In the genomic region with DNA sequence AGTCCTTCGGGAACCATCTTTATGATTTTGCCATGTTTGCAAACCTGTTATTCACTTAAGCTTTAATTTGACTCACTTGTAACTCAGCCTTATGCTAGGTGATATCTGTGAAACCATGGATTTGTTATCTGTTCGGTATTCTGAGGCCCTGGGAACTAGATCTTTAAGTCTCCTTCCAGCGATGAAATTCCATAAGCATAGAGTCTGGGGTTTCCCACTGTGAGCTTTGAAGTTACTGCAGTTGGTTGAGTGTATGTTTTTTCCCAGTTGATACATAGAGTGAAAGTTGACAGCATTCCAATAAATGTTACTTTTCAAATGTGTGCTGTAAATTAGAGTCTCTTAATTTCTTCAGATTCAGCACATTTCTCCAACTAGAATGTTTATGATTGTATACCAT, we compare ENCODE assay signal across 13 cellular contexts.
DNase-seq lines count a peak whose midpoint lies in the region; ATAC-seq and TF ChIP-seq lines count a peak whose summit lies in the region.
"Had no signal": no experiment of that assay in that cellular context is flagged by ENCODE, and none has a peak within 500 bp of the region (broad histone marks: within the 10 kb centered on the region; RNA-seq: fewer than 3 reads in every experiment).

No MANE protein-coding gene starts in this region.

- POLR2A ChIA-PET in CD4-positive, alpha-beta T cell (lab: Charles Lee): interaction anchor here (0.7 kb wide), 1 partner anchor 775 kb away, joined by 3 read pairs; no protein-coding TSS in a partner anchor
- POLR2A ChIA-PET in naive thymus-derived CD4-positive, alpha-beta T cell (lab: Charles Lee): interaction anchor here (0.7 to 1.4 kb wide), 4 partner anchors 39 to 216 kb away, joined by 3 to 4 read pairs (median 3); no protein-coding TSS in a partner anchor

- H3K27ac ChIP-seq in CD4-positive, alpha-beta T cell (ENCODE audit: low read depth, low read length): no peak overlapping the region
- no peak overlapping the region for H3K27ac ChIP-seq in naive thymus-derived CD4-positive, alpha-beta T cell (ENCODE audit: low read depth, low read length)

- H3K36me3 ChIP-seq in naive thymus-derived CD4-positive, alpha-beta T cell (ENCODE audit: control insufficient read depth in 2 of 3, insufficient read depth in 3 of 3, low read length in 3 of 3): peaks cover 0 to 6% (median 5%) of the 10 kb centered on the region in 3 experiments

- H3K27me3 Mint-ChIP-seq in CD4-positive, alpha-beta T cell: no peaks in the 10 kb centered on the region
- H3K27me3 Mint-ChIP-seq in T-helper 17 cell: no peaks in the 10 kb centered on the region
- no peaks in the 10 kb centered on the region for H3K27me3 Mint-ChIP-seq in naive thymus-derived CD4-positive, alpha-beta T cell
- no peaks in the 10 kb centered on the region for H3K27me3 Mint-ChIP-seq in stimulated activated memory B cell treated with anti-CD40 and anti-IgM and Interleukin-4, amounts not matched to agents 10 μg/mL and 1 μg/mL and 100 μg/mL, for 72 hours

- TF ChIP-seq CTCF in CD4-positive, alpha-beta T cell (IDR thresholded peaks at IDR 0.05): no peak

- no peak overlapping the region for H3K4me3 ChIP-seq in naive thymus-derived CD4-positive, alpha-beta T cell (ENCODE audit: low read length)
- H3K4me3 ChIP-seq: Peyer's patch had no signal

- peaks cover 61 to 70% of the 10 kb centered on the region in 2 donors for H3K4me1 ChIP-seq in naive thymus-derived CD4-positive, alpha-beta T cell (ENCODE audit: control insufficient read depth in 2 of 2, insufficient read depth in 2 of 2, low read length in 2 of 2)

- H3K9me3 ChIP-seq in CD4-positive, alpha-beta T cell (ENCODE audit: control insufficient read depth, low read length): no peaks in the 10 kb centered on the region
- no peaks in the 10 kb centered on the region for H3K9me3 ChIP-seq in T-helper 17 cell (ENCODE audit: control insufficient read depth, low read length, poor library complexity, severe bottlenecking)
- no peaks in the 10 kb centered on the region for H3K9me3 ChIP-seq in naive thymus-derived CD4-positive, alpha-beta T cell (ENCODE audit: control insufficient read depth in 2 of 3, low read length in 3 of 3)
- H3K9me3 ChIP-seq: Peyer's patch had no signal

- no peaks in the 10 kb centered on the region for H3K27me3 ChIP-seq in CD4-positive, alpha-beta T cell (ENCODE audit: control insufficient read depth, insufficient read depth, low read length)
- no peaks in the 10 kb centered on the region for H3K27me3 ChIP-seq in naive thymus-derived CD4-positive, alpha-beta T cell (ENCODE audit: control insufficient read depth in 2 of 2, insufficient read depth in 2 of 2, low read length in 2 of 2)
- H3K27me3 ChIP-seq: Peyer's patch had no signal

- H3K4me1 Mint-ChIP-seq in CD4-positive, alpha-beta T cell (ENCODE audit: low read depth): peaks cover 93% of the 10 kb centered on the region
- H3K4me1 Mint-ChIP-seq in T-helper 17 cell: peaks cover 60% of the 10 kb centered on the region
- H3K4me1 Mint-ChIP-seq in naive thymus-derived CD4-positive, alpha-beta T cell: peaks cover 64 to 96% (median 90%) of the 10 kb centered on the region in 7 donors
- peaks cover 41% of the 10 kb centered on the region for H3K4me1 Mint-ChIP-seq in stimulated activated memory B cell treated with anti-CD40 and anti-IgM and Interleukin-4, amounts not matched to agents 10 μg/mL and 1 μg/mL and 100 μg/mL, for 72 hours

- DNase-seq in activated CD8-positive, alpha-beta memory T cell treated with anti-CD3 and anti-CD28 coated beads for 24 hours: peak; percentile 4
- no peak for DNase-seq in activated CD8-positive, alpha-beta memory T cell treated with anti-CD3 and anti-CD28 coated beads, Interleukin-2, amount 50 U/mL, for 4 hours
- no peak for DNase-seq in CD4-positive, alpha-beta T cell
- DNase-seq in T-helper 17 cell (no peak), NCI-H187 treated with DMSO at 0.1 percent for 48 hours (lab: John Stamatoyannopoulos, UW) (no peak), anterior cingulate cortex (lab: John Stamatoyannopoulos, UW) (no peak)
- DNase-seq in naive thymus-derived CD4-positive, alpha-beta T cell: no peak
- DNase-seq: NCI-H1105 treated with DMSO at 0.1 percent for 48 hours, NCI-H187, NCI-H2171 treated with DMSO at 0.1 percent for 48 hours, Peyer's patch, Right ventricle myocardium superior had no signal

- H3K9me3 Mint-ChIP-seq in CD4-positive, alpha-beta T cell: no peaks in the 10 kb centered on the region
- H3K9me3 Mint-ChIP-seq in naive thymus-derived CD4-positive, alpha-beta T cell: no peaks in the 10 kb centered on the region
- no peaks in the 10 kb centered on the region for H3K9me3 Mint-ChIP-seq in stimulated activated memory B cell treated with anti-CD40 and anti-IgM and Interleukin-4, amounts not matched to agents 10 μg/mL and 1 μg/mL and 100 μg/mL, for 72 hours

- H3K27ac Mint-ChIP-seq in CD4-positive, alpha-beta T cell: peak overlapping the region; percentile 86
- peak overlapping the region; percentile 71 for H3K27ac Mint-ChIP-seq in T-helper 17 cell
- peak overlapping the region in 7 of 9 donors; percentile 1 to 90 (median 57) for H3K27ac Mint-ChIP-seq in naive thymus-derived CD4-positive, alpha-beta T cell
- no peak overlapping the region for H3K27ac Mint-ChIP-seq in stimulated activated memory B cell treated with anti-CD40 and anti-IgM and Interleukin-4, amounts not matched to agents 10 μg/mL and 1 μg/mL and 100 μg/mL, for 72 hours

- no peak for ATAC-seq in CD4-positive, alpha-beta T cell (ENCODE audit: poor library complexity)
- ATAC-seq in T-helper 17 cell: no peak
- ATAC-seq in naive thymus-derived CD4-positive, alpha-beta T cell: no peak
- ATAC-seq in stimulated activated memory B cell treated with anti-CD40 and anti-IgM and Interleukin-4, amounts not matched to agents 10 μg/mL and 1 μg/mL and 100 μg/mL, for 72 hours: no peak

- no peak overlapping the region for H3K4me3 Mint-ChIP-seq in CD4-positive, alpha-beta T cell
- peak overlapping the region; percentile 15 for H3K4me3 Mint-ChIP-seq in T-helper 17 cell
- peak overlapping the region in 7 of 10 donors; percentile 23 to 81 (median 54) for H3K4me3 Mint-ChIP-seq in naive thymus-derived CD4-positive, alpha-beta T cell
- H3K4me3 Mint-ChIP-seq in stimulated activated memory B cell treated with anti-CD40 and anti-IgM and Interleukin-4, amounts not matched to agents 10 μg/mL and 1 μg/mL and 100 μg/mL, for 72 hours: no peak overlapping the region

- CTCF ChIA-PET in CD4-positive, alpha-beta T cell (lab: Charles Lee): interaction anchor here (1.6 kb wide), 1 partner anchor 103 kb away, joined by 4 read pairs; no protein-coding TSS in a partner anchor
- CTCF ChIA-PET in naive thymus-derived CD4-positive, alpha-beta T cell (lab: Charles Lee): no interaction called here

- intact Hi-C loops in CD4-positive, alpha-beta T cell (cut with DNase I, micrococcal nuclease): loop anchor here in 1 of 2 experiments (5.0 kb wide), 3 partner anchors 42 to 187 kb away; no protein-coding TSS in a partner anchor
- intact Hi-C loops in naive thymus-derived CD4-positive, alpha-beta T cell (cut with micrococcal nuclease): loop anchor here (5.0 kb wide), 3 partner anchors 33 to 48 kb away; no protein-coding TSS in a partner anchor

- H3K36me3 Mint-ChIP-seq in CD4-positive, alpha-beta T cell (ENCODE audit: low read depth): peaks cover 49% of the 10 kb centered on the region
- peaks cover 2% of the 10 kb centered on the region for H3K36me3 Mint-ChIP-seq in T-helper 17 cell (ENCODE audit: low read depth)
- peaks cover 0 to 28% (median 19%) of the 10 kb centered on the region in 5 donors for H3K36me3 Mint-ChIP-seq in naive thymus-derived CD4-positive, alpha-beta T cell
- H3K36me3 Mint-ChIP-seq in stimulated activated memory B cell treated with anti-CD40 and anti-IgM and Interleukin-4, amounts not matched to agents 10 μg/mL and 1 μg/mL and 100 μg/mL, for 72 hours: peaks cover 9% of the 10 kb centered on the region

Comparison
In these comparisons a context has a peak if more than half of its experiments do, and no peak if none do; other contexts are left out.
1. H3K4me3 Mint-ChIP-seq: peak in T-helper 17 cell (single experiment) and naive thymus-derived CD4-positive, alpha-beta T cell (7 of 10); none in CD4-positive, alpha-beta T cell (single experiment) and stimulated activated memory B cell treated with anti-CD40 and anti-IgM and Interleukin-4, amounts not matched to agents 10 μg/mL and 1 μg/mL and 100 μg/mL, for 72 hours (single experiment).